Comparison of ENCODE assay signal across 8 cellular contexts in the genomic region with DNA sequence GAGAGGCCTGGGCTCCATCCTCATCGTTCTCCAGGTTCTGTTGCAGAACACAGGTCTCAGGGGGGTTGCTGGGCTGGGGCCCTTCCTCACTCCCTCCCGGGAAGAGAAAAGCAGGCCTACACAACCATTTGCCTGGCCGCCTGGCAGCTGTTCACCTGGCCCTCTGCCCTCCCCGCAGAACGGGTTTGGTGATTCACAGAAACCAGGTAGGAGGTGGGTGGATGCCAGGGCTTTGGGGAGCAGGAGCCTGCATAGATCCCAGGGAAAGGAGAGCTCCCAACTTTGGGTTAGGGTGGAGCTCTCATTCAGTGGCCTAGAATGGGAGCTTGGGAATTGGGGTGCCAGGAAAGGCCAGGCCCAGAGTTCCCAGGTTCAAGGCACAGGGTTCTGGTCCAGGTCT. TPM values are rescaled to one million over a fixed set of nuclear protein-coding genes. Genes with fewer than 3 reads are reported as not detected.
DNase-seq lines count a peak whose midpoint lies in the region; ATAC-seq and TF ChIP-seq lines count a peak whose summit lies in the region.

No MANE protein-coding gene starts in this region.

- H3K27me3 ChIP-seq in right atrium auricular region (no peaks in the 10 kb centered on the region), skeletal muscle satellite cell (ENCODE audit: control insufficient read depth, insufficient read depth, low read length) (peaks cover 4% of the 10 kb centered on the region)

- intact Hi-C loops in activated T-helper 1 cell treated with anti-CD3 and anti-CD28 coated beads, Interleukin-12 subunit alpha, Interleukin-12 subunit beta, Interleukin-2, Interleukin-4 antibody, amounts not matched to agents 30 ng/mL and 10 ng/mL and 1 ng/mL, durations not matched to agents 14 hours and 24 hours and 36 hours (cut with micrococcal nuclease) = loop anchor here (2.0 to 5.0 kb wide), 2 partner anchors 29 to 116 kb away; a partner anchor contains a TSS

- peak overlapping the region; percentile 91 for H3K4me3 Mint-ChIP-seq in activated T-helper 1 cell treated with anti-CD3 and anti-CD28 coated beads, Interleukin-12 subunit alpha, Interleukin-12 subunit beta, Interleukin-2, Interleukin-4 antibody, amounts not matched to agents 30 ng/mL and 10 ng/mL and 1 ng/mL, durations not matched to agents 14 hours and 24 hours and 36 hours

- no peaks in the 10 kb centered on the region for H3K9me3 ChIP-seq in right atrium auricular region
- no peaks in the 10 kb centered on the region for H3K9me3 ChIP-seq in skeletal muscle satellite cell (replicated peaks; ENCODE audit: low read length)

- peak overlapping the region; percentile 93 for H3K9ac ChIP-seq in skeletal muscle satellite cell (ENCODE audit: low read depth, low read length)

- peak overlapping the region; percentile 84 for H3K27ac Mint-ChIP-seq in activated T-helper 1 cell treated with anti-CD3 and anti-CD28 coated beads, Interleukin-12 subunit alpha, Interleukin-12 subunit beta, Interleukin-2, Interleukin-4 antibody, amounts not matched to agents 30 ng/mL and 10 ng/mL and 1 ng/mL, durations not matched to agents 14 hours and 24 hours and 36 hours

- H3K4me1 ChIP-seq in right atrium auricular region (peaks cover 0 to 42% of the 10 kb centered on the region in 2 donors), skeletal muscle satellite cell (ENCODE audit: control insufficient read depth, insufficient read depth, low read length) (peaks cover 27% of the 10 kb centered on the region)

- no peak for TF ChIP-seq CTCF in right atrium auricular region (IDR thresholded peaks at IDR 0.05)

- no peak for ATAC-seq in GM19397 (IDR thresholded peaks at IDR 0.05; ENCODE audit: unreplicated experiment)

- no peaks in the 10 kb centered on the region for H3K9me3 Mint-ChIP-seq in activated T-helper 1 cell treated with anti-CD3 and anti-CD28 coated beads, Interleukin-12 subunit alpha, Interleukin-12 subunit beta, Interleukin-2, Interleukin-4 antibody, amounts not matched to agents 30 ng/mL and 10 ng/mL and 1 ng/mL, durations not matched to agents 14 hours and 24 hours and 36 hours

- H3K27me3 Mint-ChIP-seq in activated T-helper 1 cell treated with anti-CD3 and anti-CD28 coated beads, Interleukin-12 subunit alpha, Interleukin-12 subunit beta, Interleukin-2, Interleukin-4 antibody, amounts not matched to agents 30 ng/mL and 10 ng/mL and 1 ng/mL, durations not matched to agents 14 hours and 24 hours and 36 hours (ENCODE audit: insufficient read depth) = no peaks in the 10 kb centered on the region

- H3K36me3 Mint-ChIP-seq in activated T-helper 1 cell treated with anti-CD3 and anti-CD28 coated beads, Interleukin-12 subunit alpha, Interleukin-12 subunit beta, Interleukin-2, Interleukin-4 antibody, amounts not matched to agents 30 ng/mL and 10 ng/mL and 1 ng/mL, durations not matched to agents 14 hours and 24 hours and 36 hours (ENCODE audit: low read depth) = peaks cover 6% of the 10 kb centered on the region

- peak overlapping the region; percentile 88 to 89 for H3K27ac ChIP-seq in right atrium auricular region

- no peaks in the 10 kb centered on the region for H3K36me3 ChIP-seq in right atrium auricular region
- no peaks in the 10 kb centered on the region for H3K36me3 ChIP-seq in skeletal muscle satellite cell (ENCODE audit: insufficient read depth, low read length)

- peak overlapping the region; percentile 72 to 90 for H3K4me3 ChIP-seq in right atrium auricular region
- peak overlapping the region; percentile 91 for H3K4me3 ChIP-seq in skeletal muscle satellite cell (ENCODE audit: low read length)

- H3K4me1 Mint-ChIP-seq in activated T-helper 1 cell treated with anti-CD3 and anti-CD28 coated beads, Interleukin-12 subunit alpha, Interleukin-12 subunit beta, Interleukin-2, Interleukin-4 antibody, amounts not matched to agents 30 ng/mL and 10 ng/mL and 1 ng/mL, durations not matched to agents 14 hours and 24 hours and 36 hours (ENCODE audit: low read depth) = peaks cover 26% of the 10 kb centered on the region

- DNase-seq in stimulated activated CD4-positive, alpha-beta T cell treated with anti-CD3 and anti-CD28 coated beads, Interleukin-4, amount 100 ng/mL, for 4 hours = peak; percentile 30 to 41
- no peak for DNase-seq in stimulated activated CD4-positive, alpha-beta T cell treated with anti-CD3 and anti-CD28 coated beads, Interleukin-2, amount 100 ng/mL, for 48 hours
- no peak for DNase-seq in activated T-helper 1 cell treated with anti-CD3 and anti-CD28 coated beads, Interleukin-12 subunit alpha, Interleukin-12 subunit beta, Interleukin-2, Interleukin-4 antibody, amounts not matched to agents 30 ng/mL and 10 ng/mL and 1 ng/mL, durations not matched to agents 14 hours and 24 hours and 36 hours (ENCODE audit: low spot score)
- DNase-seq in right atrium auricular region (ENCODE audit: low spot score) = no peak
- DNase-seq in COR-L47 (lab: John Stamatoyannopoulos, UW) = no peak
- no peak for DNase-seq in HUDEP-2 (lab: John Stamatoyannopoulos, UW; ENCODE audit: unreplicated experiment in 76 of 76)

- peak overlapping the region; percentile 94 for H3K4me2 ChIP-seq in skeletal muscle satellite cell (ENCODE audit: low read length)

RNA-seq across cellular contexts. Expression of a gene that starts 1.0 kb away (rescaled TPM):
- 55.1 and 61.4 TPM in 2 replicates for total RNA-seq in activated T-helper 1 cell treated with anti-CD3 and anti-CD28 coated beads, Interleukin-12 subunit alpha, Interleukin-12 subunit beta, Interleukin-2, Interleukin-4 antibody, amounts not matched to agents 30 ng/mL and 10 ng/mL and 1 ng/mL, durations not matched to agents 14 hours and 24 hours and 36 hours
- 100 to 1,000 TPM in 1 of 2 donors, 10 to 100 TPM in 1; 74.4 to 140 TPM for total RNA-seq in right atrium auricular region
- total RNA-seq in skeletal muscle satellite cell (2012; rRNA removed) = 15.0 and 30.8 TPM in 2 replicates

RNA-seq across cellular contexts. Expression of a gene that starts 12.9 kb away (rescaled TPM):
- total RNA-seq in activated T-helper 1 cell treated with anti-CD3 and anti-CD28 coated beads, Interleukin-12 subunit alpha, Interleukin-12 subunit beta, Interleukin-2, Interleukin-4 antibody, amounts not matched to agents 30 ng/mL and 10 ng/mL and 1 ng/mL, durations not matched to agents 14 hours and 24 hours and 36 hours = 0.86 and 0.96 TPM in 2 replicates
- total RNA-seq in right atrium auricular region = 1 to 10 TPM in 1 of 2 donors, not detected in 1; 1.3 TPM
- total RNA-seq in skeletal muscle satellite cell (2012; rRNA removed) = 1.1 TPM in 1 of 2 replicates, not detected in the other

RNA-seq across cellular contexts. Expression of a gene that starts 14.8 kb away (rescaled TPM):
- 200 and 203 TPM in 2 replicates for total RNA-seq in activated T-helper 1 cell treated with anti-CD3 and anti-CD28 coated beads, Interleukin-12 subunit alpha, Interleukin-12 subunit beta, Interleukin-2, Interleukin-4 antibody, amounts not matched to agents 30 ng/mL and 10 ng/mL and 1 ng/mL, durations not matched to agents 14 hours and 24 hours and 36 hours
- 10 to 100 TPM; 49.2 to 78.0 TPM for total RNA-seq in right atrium auricular region
- 35.6 and 36.2 TPM in 2 replicates for total RNA-seq in skeletal muscle satellite cell (2012; rRNA removed)

RNA-seq across cellular contexts. Expression of a gene that starts 15.5 kb away (rescaled TPM):
- not detected in 2 replicates for total RNA-seq in activated T-helper 1 cell treated with anti-CD3 and anti-CD28 coated beads, Interleukin-12 subunit alpha, Interleukin-12 subunit beta, Interleukin-2, Interleukin-4 antibody, amounts not matched to agents 30 ng/mL and 10 ng/mL and 1 ng/mL, durations not matched to agents 14 hours and 24 hours and 36 hours
- not detected for total RNA-seq in right atrium auricular region
- total RNA-seq in skeletal muscle satellite cell (2012; rRNA removed) = not detected in 2 replicates

RNA-seq across cellular contexts. Expression of a gene that starts 24.8 kb away (rescaled TPM):
- total RNA-seq in activated T-helper 1 cell treated with anti-CD3 and anti-CD28 coated beads, Interleukin-12 subunit alpha, Interleukin-12 subunit beta, Interleukin-2, Interleukin-4 antibody, amounts not matched to agents 30 ng/mL and 10 ng/mL and 1 ng/mL, durations not matched to agents 14 hours and 24 hours and 36 hours = 222 and 225 TPM in 2 replicates
- total RNA-seq in right atrium auricular region = 10 to 100 TPM; 16.0 to 25.5 TPM
- total RNA-seq in skeletal muscle satellite cell (2012; rRNA removed) = 75.4 and 91.5 TPM in 2 replicates

Comparison
In these comparisons a context has a peak if more than half of its experiments do, and no peak if none do; other contexts are left out.
1. DNase-seq: peak in stimulated activated CD4-positive, alpha-beta T cell treated with anti-CD3 and anti-CD28 coated beads, Interleukin-4, amount 100 ng/mL, for 4 hours (2 of 2); none in stimulated activated CD4-positive, alpha-beta T cell treated with anti-CD3 and anti-CD28 coated beads, Interleukin-2, amount 100 ng/mL, for 48 hours (0 of 2), activated T-helper 1 cell treated with anti-CD3 and anti-CD28 coated beads, Interleukin-12 subunit alpha, Interleukin-12 subunit beta, Interleukin-2, Interleukin-4 antibody, amounts not matched to agents 30 ng/mL and 10 ng/mL and 1 ng/mL, durations not matched to agents 14 hours and 24 hours and 36 hours (single experiment), right atrium auricular region (single experiment), COR-L47 (single experiment) and HUDEP-2 (0 of 76).